ENCODE assay signal across 8 cellular contexts in genomic region chr1:38009088-38009840, GRCh38. TPM values are rescaled to one million over a fixed set of nuclear protein-coding genes. Genes with fewer than 3 reads are reported as not detected.
DNase-seq lines count a peak whose midpoint lies in the region; ATAC-seq, FAIRE-seq and TF ChIP-seq lines count a peak whose summit lies in the region.

No MANE protein-coding gene starts in this region.

- H3K27me3 Mint-ChIP-seq in activated T-helper 17 cell treated with anti-CD3 and anti-CD28 coated beads, Interleukin-2, amount 50 U/mL, for 72 hours = peaks cover 4% of the 10 kb centered on the region

- no peaks in the 10 kb centered on the region for H3K36me3 ChIP-seq in keratinocyte (ENCODE audit: control insufficient read depth in 2 of 2, extremely low read depth in 1 of 2, insufficient read depth in 2 of 2, low read length in 2 of 2)

- H3K27ac Mint-ChIP-seq in activated T-helper 17 cell treated with anti-CD3 and anti-CD28 coated beads, Interleukin-2, amount 50 U/mL, for 72 hours = peak overlapping the region; percentile 93

- peaks cover 24% of the 10 kb centered on the region for H3K4me1 Mint-ChIP-seq in activated T-helper 17 cell treated with anti-CD3 and anti-CD28 coated beads, Interleukin-2, amount 50 U/mL, for 72 hours

- H3K36me3 Mint-ChIP-seq in activated T-helper 17 cell treated with anti-CD3 and anti-CD28 coated beads, Interleukin-2, amount 50 U/mL, for 72 hours (ENCODE audit: low read depth) = peaks cover 25% of the 10 kb centered on the region

- no peak overlapping the region for H3K4me2 ChIP-seq in keratinocyte (ENCODE audit: control insufficient read depth, extremely low read depth, insufficient read depth, low read depth, low read length)

- H3K4me1 ChIP-seq in keratinocyte (ENCODE audit: control insufficient read depth, extremely low read depth, insufficient read depth, low read length) = peaks cover 25% of the 10 kb centered on the region

- no peaks in the 10 kb centered on the region for H3K9me1 ChIP-seq in keratinocyte (ENCODE audit: control insufficient read depth, extremely low read depth, insufficient read depth, low read length)

- no peak overlapping the region for H3K4me3 ChIP-seq in keratinocyte (ENCODE audit: control insufficient read depth in 2 of 3, extremely low read depth in 1 of 3, insufficient read depth in 2 of 3, low read depth in 1 of 3, low read length in 3 of 3)

- peak; percentile 41 for FAIRE-seq in keratinocyte (lab: Jason Lieb, UNC)
- no peak for FAIRE-seq in urothelium cell line (lab: Jason Lieb, UNC)
- FAIRE-seq in frontal cortex (lab: Jason Lieb, UNC) = no peak

- H3K27me3 ChIP-seq in keratinocyte (ENCODE audit: control insufficient read depth, extremely low read depth, insufficient read depth, low read length) = no peaks in the 10 kb centered on the region

- peak; percentile 32 for DNase-seq in AG08395 (ENCODE audit: low spot score)
- peak; percentile 78 for DNase-seq in M059J (ENCODE audit: low read depth)
- DNase-seq in keratinocyte (ENCODE audit: low read depth, low spot score) = no peak
- DNase-seq in DMS79 (lab: John Stamatoyannopoulos, UW) = no peak
- no peak for DNase-seq in urothelium cell line (ENCODE audit: low spot score)
- no peak for DNase-seq in frontal cortex (ENCODE audit: low spot score in 2 of 2)

- H3K9me3 ChIP-seq in keratinocyte (ENCODE audit: control insufficient read depth, low read depth, low read length) = no peaks in the 10 kb centered on the region

- no peaks in the 10 kb centered on the region for H3K9me3 Mint-ChIP-seq in activated T-helper 17 cell treated with anti-CD3 and anti-CD28 coated beads, Interleukin-2, amount 50 U/mL, for 72 hours

- peaks cover 23% of the 10 kb centered on the region for H3K79me2 ChIP-seq in keratinocyte (ENCODE audit: control insufficient read depth, insufficient read depth, low read length)

- dilution Hi-C loops in keratinocyte (cut with MboI; ENCODE audit: extremely low pct_ligation_motif_present, low sequenced_read_pairs) = no loop called here

- peak; percentile 71 for ATAC-seq in activated T-helper 17 cell treated with anti-CD3 and anti-CD28 coated beads, Interleukin-2, amount 50 U/mL, for 72 hours (replicated peaks)
- ATAC-seq in GM21447 (IDR thresholded peaks at IDR 0.05; ENCODE audit: unreplicated experiment) = no peak

- H3K27ac ChIP-seq in keratinocyte (ENCODE audit: control insufficient read depth, insufficient read depth, low read length) = no peak overlapping the region

- TF ChIP-seq CTCF in keratinocyte (optimal IDR thresholded peaks at IDR 0.05 in 1 of 3, IDR thresholded peaks at IDR 0.05 in 1 of 3, conservative IDR thresholded peaks at IDR 0.05 in 1 of 3; ENCODE audit: extremely low read depth in 1 of 3, insufficient read depth in 2 of 3, low read length in 3 of 3) = peak in 1 of 3 experiments; percentile 9

- H3K9ac ChIP-seq in keratinocyte (ENCODE audit: control insufficient read depth, extremely low read depth, insufficient read depth, low read length) = peak overlapping the region; percentile 1

- peak overlapping the region; percentile 58 for H3K4me3 Mint-ChIP-seq in activated T-helper 17 cell treated with anti-CD3 and anti-CD28 coated beads, Interleukin-2, amount 50 U/mL, for 72 hours

- no peaks in the 10 kb centered on the region for H4K20me1 ChIP-seq in keratinocyte (ENCODE audit: control insufficient read depth, extremely low read depth, insufficient read depth, low read length)

- peak overlapping the region; percentile 80 for H2AFZ ChIP-seq in keratinocyte (ENCODE audit: control insufficient read depth, low read length)

RNA-seq across cellular contexts. Expression of gene UTP11, which starts 3.3 kb away (rescaled TPM):
- 69.6 and 103 TPM in 2 replicates for total RNA-seq in M059J (2014; rRNA removed; shearing (Covaris generic))
- 10 to 100 TPM; 41.1 to 60.8 TPM for total RNA-seq in activated T-helper 17 cell treated with anti-CD3 and anti-CD28 coated beads, Interleukin-2, amount 50 U/mL, for 72 hours
- 24.1 to 50.0 TPM (median 49.1 TPM) in 3 replicates for polyA plus RNA-seq in keratinocyte
- polyA plus RNA-seq in keratinocyte (2011; ENCODE audit: low read depth) = 145 TPM
- polyA plus RNA-seq in keratinocyte (2011; cell fraction: cytosol; rRNA removed) = 26.4 and 35.2 TPM in 2 replicates
- 24.5 and 39.0 TPM in 2 replicates for polyA plus RNA-seq in keratinocyte (2011; cell fraction: nucleus; rRNA removed)
- polyA plus RNA-seq in keratinocyte (2012; ENCODE audit: low replicate concordance) = 31.7 and 64.5 TPM in 2 replicates
- 5.7 to 12.6 TPM (median 7.4 TPM) in 3 replicates for polyA minus RNA-seq in keratinocyte
- 15.3 TPM for polyA minus RNA-seq in keratinocyte (2011; cell fraction: cytosol; rRNA and poly(A)+ RNA removed)
- 6.4 and 13.8 TPM in 2 replicates for polyA minus RNA-seq in keratinocyte (2011; cell fraction: nucleus; rRNA and poly(A)+ RNA removed)
- 49.7 TPM for total RNA-seq in frontal cortex

RNA-seq across cellular contexts. Expression of gene FHL3, which starts 4.0 kb away (rescaled TPM):
- 18.2 and 24.6 TPM in 2 replicates for total RNA-seq in M059J (2014; rRNA removed; shearing (Covaris generic))
- total RNA-seq in activated T-helper 17 cell treated with anti-CD3 and anti-CD28 coated beads, Interleukin-2, amount 50 U/mL, for 72 hours = 10 to 100 TPM in 1 of 2 donors, 1 to 10 TPM in 1; 8.6 to 15.5 TPM
- 5.1 to 24.6 TPM (median 5.2 TPM) in 3 replicates for polyA plus RNA-seq in keratinocyte
- polyA plus RNA-seq in keratinocyte (2011; ENCODE audit: low read depth) = 6.6 TPM
- polyA plus RNA-seq in keratinocyte (2011; cell fraction: cytosol; rRNA removed) = 9.0 and 16.5 TPM in 2 replicates
- polyA plus RNA-seq in keratinocyte (2011; cell fraction: nucleus; rRNA removed) = 10.2 and 14.7 TPM in 2 replicates
- polyA plus RNA-seq in keratinocyte (2012; ENCODE audit: low replicate concordance) = 11.9 and 29.7 TPM in 2 replicates
- 16.0 to 51.9 TPM (median 20.1 TPM) in 3 replicates for polyA minus RNA-seq in keratinocyte
- polyA minus RNA-seq in keratinocyte (2011; cell fraction: cytosol; rRNA and poly(A)+ RNA removed) = 16.7 TPM
- 9.4 and 14.0 TPM in 2 replicates for polyA minus RNA-seq in keratinocyte (2011; cell fraction: nucleus; rRNA and poly(A)+ RNA removed)
- 4.9 TPM for total RNA-seq in frontal cortex

RNA-seq across cellular contexts. Expression of gene SF3A3, which starts 19.4 kb away (rescaled TPM):
- total RNA-seq in M059J (2014; rRNA removed; shearing (Covaris generic)) = 187 and 209 TPM in 2 replicates
- 100 to 1,000 TPM in 1 of 2 donors, 10 to 100 TPM in 1; 77.5 to 129 TPM for total RNA-seq in activated T-helper 17 cell treated with anti-CD3 and anti-CD28 coated beads, Interleukin-2, amount 50 U/mL, for 72 hours
- polyA plus RNA-seq in keratinocyte = 26.4 to 47.0 TPM (median 44.5 TPM) in 3 replicates
- 125 TPM for polyA plus RNA-seq in keratinocyte (2011; ENCODE audit: low read depth)
- 27.8 and 45.9 TPM in 2 replicates for polyA plus RNA-seq in keratinocyte (2011; cell fraction: cytosol; rRNA removed)
- 37.7 and 48.5 TPM in 2 replicates for polyA plus RNA-seq in keratinocyte (2011; cell fraction: nucleus; rRNA removed)
- 30.4 and 59.0 TPM in 2 replicates for polyA plus RNA-seq in keratinocyte (2012; ENCODE audit: low replicate concordance)
- 7.8 to 38.2 TPM (median 21.6 TPM) in 3 replicates for polyA minus RNA-seq in keratinocyte
- 37.4 TPM for polyA minus RNA-seq in keratinocyte (2011; cell fraction: cytosol; rRNA and poly(A)+ RNA removed)
- polyA minus RNA-seq in keratinocyte (2011; cell fraction: nucleus; rRNA and poly(A)+ RNA removed) = 19.1 and 28.4 TPM in 2 replicates
- 69.3 TPM for total RNA-seq in frontal cortex

RNA-seq across cellular contexts. Expression of gene POU3F1, which starts 37.3 kb away (rescaled TPM):
- not detected in 2 replicates for total RNA-seq in M059J (2014; rRNA removed; shearing (Covaris generic))
- under 1 TPM; 0.11 TPM for total RNA-seq in activated T-helper 17 cell treated with anti-CD3 and anti-CD28 coated beads, Interleukin-2, amount 50 U/mL, for 72 hours
- 0.32 to 1.3 TPM (median 0.59 TPM) in 3 replicates for polyA plus RNA-seq in keratinocyte
- polyA plus RNA-seq in keratinocyte (2011; ENCODE audit: low read depth) = 0.71 TPM
- polyA plus RNA-seq in keratinocyte (2011; cell fraction: cytosol; rRNA removed) = 0.33 and 0.84 TPM in 2 replicates
- 0.52 and 1.7 TPM in 2 replicates for polyA plus RNA-seq in keratinocyte (2011; cell fraction: nucleus; rRNA removed)
- 0.87 and 2.2 TPM in 2 replicates for polyA plus RNA-seq in keratinocyte (2012; ENCODE audit: low replicate concordance)
- polyA minus RNA-seq in keratinocyte = 0.61 to 0.72 TPM (median 0.63 TPM) in 3 replicates
- 3.3 TPM for polyA minus RNA-seq in keratinocyte (2011; cell fraction: cytosol; rRNA and poly(A)+ RNA removed)
- polyA minus RNA-seq in keratinocyte (2011; cell fraction: nucleus; rRNA and poly(A)+ RNA removed) = 1.7 and 1.8 TPM in 2 replicates
- 9.4 TPM for total RNA-seq in frontal cortex

Comparison
In these comparisons a context has a peak if more than half of its experiments do, and no peak if none do; other contexts are left out.
1. DNase-seq: peak in AG08395 (single experiment) and M059J (single experiment); none in keratinocyte (single experiment), DMS79 (single experiment), urothelium cell line (single experiment) and frontal cortex (0 of 2).